In genomic region chr7:77177321-77177904, GRCh38 we compare ENCODE assay signal across 3 cellular contexts. TPM values are rescaled to one million over a fixed set of nuclear protein-coding genes. Genes with fewer than 3 reads are reported as not detected.
"Had no signal": no experiment of that assay in that cellular context is flagged by ENCODE, and none has a peak within 500 bp of the region (broad histone marks: within the 10 kb centered on the region; RNA-seq: fewer than 3 reads in every experiment).

No MANE protein-coding gene starts in this region.

RNA-seq across cellular contexts. Expression of gene FGL2, which starts 22.2 kb away (rescaled TPM):
- total RNA-seq: activated naive CD4-positive, alpha-beta T cell treated with anti-CD3 and anti-CD28 coated beads for 36 hours; astrocyte; endodermal cell had no signal
